8 cellular contexts compared by ENCODE assay signal in the genomic region with DNA sequence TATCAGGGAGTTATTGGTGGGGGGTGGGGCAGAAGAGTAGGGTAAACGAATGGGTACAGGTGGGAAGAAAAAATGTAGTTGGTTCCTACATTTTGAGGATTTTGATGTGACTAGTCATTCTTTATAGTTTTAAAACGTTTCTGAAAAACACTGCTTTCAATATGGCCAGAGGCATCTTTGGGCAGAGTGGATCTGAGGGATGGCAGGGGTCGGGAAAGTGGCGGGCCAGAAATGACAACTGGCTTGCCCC. TPM values are rescaled to one million over a fixed set of nuclear protein-coding genes. Genes with fewer than 3 reads are reported as not detected.
A peak's percentile ranks its signal among the peaks of the same experiment; 100 is the strongest.
DNase-seq lines count a peak whose midpoint lies in the region; ATAC-seq and TF ChIP-seq lines count a peak whose summit lies in the region.

No MANE protein-coding gene starts in this region.

- peaks cover 5% of the 10 kb centered on the region; the same call in 1 of the 2 replicates for H3K4me1 ChIP-seq in ES-I3 (ENCODE audit: insufficient read depth, low read length)
- H3K4me1 ChIP-seq in Peyer's patch = peaks cover 0 to 9% (median 4%) of the 10 kb centered on the region in 4 donors

- peak overlapping the region; percentile 79 for H3K4me3 Mint-ChIP-seq in progenitor cell of endocrine pancreas (ENCODE audit: low read depth)

- H3K4me1 Mint-ChIP-seq in progenitor cell of endocrine pancreas (ENCODE audit: low read depth) = peaks cover 15% of the 10 kb centered on the region

- no peak for TF ChIP-seq POLR2A in Peyer's patch (IDR thresholded peaks at IDR 0.05)

- H3K27me3 ChIP-seq in Peyer's patch = no peaks in the 10 kb centered on the region

- H3K27ac ChIP-seq in Peyer's patch = peak overlapping the region; percentile 84 to 94 (median 88)

- TF ChIP-seq CTCF in Peyer's patch (IDR thresholded peaks at IDR 0.05) = no peak
- no peak for TF ChIP-seq CTCF in epithelial cell of proximal tubule (conservative IDR thresholded peaks at IDR 0.05; ENCODE audit: low read depth, low read length)
- TF ChIP-seq CTCF in progenitor cell of endocrine pancreas (IDR thresholded peaks at IDR 0.05; ENCODE audit: unreplicated experiment) = no peak

- H3K4me3 ChIP-seq in Peyer's patch (peak overlapping the region; percentile 46 to 78 (median 66)), epithelial cell of proximal tubule (ENCODE audit: low read depth, low read length) (peak overlapping the region; percentile 77)

- no peaks in the 10 kb centered on the region for H3K9me3 Mint-ChIP-seq in progenitor cell of endocrine pancreas (ENCODE audit: low read depth)

- peaks cover 1% of the 10 kb centered on the region for H3K36me3 Mint-ChIP-seq in progenitor cell of endocrine pancreas (ENCODE audit: insufficient read depth)

- H3K27ac Mint-ChIP-seq in progenitor cell of endocrine pancreas = peak overlapping the region; percentile 93

- H3K36me3 ChIP-seq in ES-I3 (ENCODE audit: insufficient read depth, low read length) (no peaks in the 10 kb centered on the region), Peyer's patch (no peaks in the 10 kb centered on the region)

- H3K27me3 Mint-ChIP-seq in progenitor cell of endocrine pancreas = peaks cover 14% of the 10 kb centered on the region

- H3K9ac ChIP-seq in ES-I3 (ENCODE audit: low read depth, low read length) = peak overlapping the region; percentile 83

- DNase-seq in Peyer's patch (no peak), epithelial cell of proximal tubule (ENCODE audit: low read depth) (no peak), progenitor cell of endocrine pancreas (ENCODE audit: low spot score, unreplicated experiment) (no peak), MV-4-11 (lab: John Stamatoyannopoulos, UW) (no peak)

- ATAC-seq in GM18873 (IDR thresholded peaks at IDR 0.05; ENCODE audit: low FRiP score, unreplicated experiment) = no peak
- ATAC-seq in HG03354 (IDR thresholded peaks at IDR 0.05; ENCODE audit: poor library complexity, severe bottlenecking, unreplicated experiment) = no peak
- ATAC-seq in HG03095 (IDR thresholded peaks at IDR 0.05; ENCODE audit: unreplicated experiment) = no peak

- no peaks in the 10 kb centered on the region for H3K9me3 ChIP-seq in ES-I3 (ENCODE audit: control insufficient read depth, insufficient read depth, low read length)
- no peaks in the 10 kb centered on the region for H3K9me3 ChIP-seq in Peyer's patch

RNA-seq across cellular contexts. Expression of gene ATP23, which starts 0.5 kb away (rescaled TPM):
- total RNA-seq in Peyer's patch (10 to 100 TPM in 2 of 4 donors, 1 to 10 TPM in 1, not detected in 1; 5.9 to 29.2 (median 12.5) TPM), epithelial cell of proximal tubule (8.4 and 19.2 TPM in 2 replicates), progenitor cell of endocrine pancreas (6.0 and 6.6 TPM in 2 replicates)
